ENCODE assay signal across 9 cellular contexts in the genomic region with DNA sequence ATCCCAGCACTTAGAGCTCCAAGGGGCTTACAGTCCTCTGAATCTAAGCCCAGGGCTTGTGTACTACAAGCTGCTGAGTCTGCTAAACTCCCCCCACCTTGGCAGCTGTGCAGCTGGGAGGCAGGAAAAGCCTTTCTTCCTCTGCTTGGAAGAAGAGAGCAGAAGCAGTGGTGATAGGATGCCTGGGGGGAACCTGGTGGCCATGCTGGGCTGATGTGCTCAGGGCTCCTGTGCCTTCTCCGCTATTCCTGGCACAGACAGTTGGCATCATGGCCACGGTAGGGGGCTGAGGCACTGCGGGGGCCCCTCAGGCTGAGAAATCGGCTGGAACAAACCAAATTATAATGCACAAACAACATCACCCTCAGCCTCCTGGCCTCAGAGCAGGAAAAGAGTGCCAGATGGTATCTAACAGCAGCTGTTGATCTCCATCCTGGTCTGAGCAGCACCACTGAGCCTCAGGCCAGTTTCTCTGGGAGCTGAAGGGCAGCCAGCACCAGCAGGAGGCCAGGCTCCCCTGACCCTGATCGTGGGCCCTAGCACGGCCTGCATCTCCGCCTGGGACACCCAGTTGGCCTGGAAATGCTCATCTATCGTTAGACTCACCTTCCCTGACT. TPM values are rescaled to one million over a fixed set of nuclear protein-coding genes. Genes with fewer than 3 reads are reported as not detected.
DNase-seq lines count a peak whose midpoint lies in the region; ATAC-seq and TF ChIP-seq lines count a peak whose summit lies in the region.
"Had no signal": no experiment of that assay in that cellular context is flagged by ENCODE, and none has a peak within 500 bp of the region (broad histone marks: within the 10 kb centered on the region; RNA-seq: fewer than 3 reads in every experiment).

No MANE protein-coding gene starts in this region.

- no peak overlapping the region for H2BK120ac ChIP-seq in mesenchymal stem cell (ENCODE audit: low read depth, low read length)

- no peak overlapping the region for H4K91ac ChIP-seq in mesenchymal stem cell (ENCODE audit: low read length)

- DNase-seq in NCI-H69 (lab: John Stamatoyannopoulos, UW) (peak; percentile 93), choroid plexus epithelial cell (ENCODE audit: low read depth) (peak; percentile 57), mesenchymal stem cell (no peak), tibial artery (peak in 1 of 2 donors; percentile 47), H7 (no peak), GM19240 (ENCODE audit: insufficient read length, low spot score) (no peak), DMS53 treated with DMSO at 0.1 percent for 48 hours (lab: John Stamatoyannopoulos, UW; ENCODE audit: unreplicated experiment) (no peak)

- no peak overlapping the region for H2AFZ ChIP-seq in mesenchymal stem cell (ENCODE audit: low read depth, low read length)

- no peak for TF ChIP-seq CTCF in choroid plexus epithelial cell (conservative IDR thresholded peaks at IDR 0.05; ENCODE audit: low read depth, low read length)
- TF ChIP-seq CTCF in tibial artery (IDR thresholded peaks at IDR 0.05) = no peak

- H3K4ac ChIP-seq in mesenchymal stem cell (ENCODE audit: low read depth in 1 of 2, low read length in 2 of 2) = no peak overlapping the region

- H3K27ac ChIP-seq in mesenchymal stem cell (ENCODE audit: low read length, poor library complexity, severe bottlenecking) (no peak overlapping the region), tibial artery (peak overlapping the region; percentile 55 to 80)
- H3K27ac ChIP-seq: epithelial cell of prostate had no signal

- H2BK5ac ChIP-seq in mesenchymal stem cell (ENCODE audit: low read depth, low read length, poor library complexity, severe bottlenecking) = no peak overlapping the region

- H3K4me3 ChIP-seq in choroid plexus epithelial cell (ENCODE audit: low read depth, low read length) = no peak overlapping the region
- H3K4me3 ChIP-seq in mesenchymal stem cell (ENCODE audit: insufficient read depth in 1 of 2, low read depth in 1 of 2, low read length in 2 of 2) = peak overlapping the region in 1 of 2 experiments; percentile 20
- H3K4me3 ChIP-seq in tibial artery = no peak overlapping the region
- no peak overlapping the region for H3K4me3 ChIP-seq in H7 (ENCODE audit: insufficient read depth, low read depth, low read length)

- H2BK12ac ChIP-seq in mesenchymal stem cell (ENCODE audit: low read length in 2 of 2) = no peak overlapping the region

- ATAC-seq in HG02970 (IDR thresholded peaks at IDR 0.05; ENCODE audit: low FRiP score, unreplicated experiment) = no peak

- H3K9me3 ChIP-seq in mesenchymal stem cell (ENCODE audit: control insufficient read depth, low read length) = no peaks in the 10 kb centered on the region
- H3K9me3 ChIP-seq in tibial artery = no peaks in the 10 kb centered on the region

- intact Hi-C loops in tibial artery (cut with DNase I; ENCODE audit: low total_unique reads) = no loop called here

- H3K14ac ChIP-seq in mesenchymal stem cell (ENCODE audit: low read length in 2 of 2) = no peak overlapping the region

- peak overlapping the region; percentile 1 for H2AK5ac ChIP-seq in mesenchymal stem cell (ENCODE audit: low read length, severe bottlenecking)

- H2BK15ac ChIP-seq in mesenchymal stem cell (ENCODE audit: low read depth, poor library complexity, severe bottlenecking) = no peak overlapping the region

- H4K8ac ChIP-seq in mesenchymal stem cell (ENCODE audit: low read length) = no peak overlapping the region

- H3K27me3 ChIP-seq in mesenchymal stem cell (ENCODE audit: control insufficient read depth in 1 of 2, insufficient read depth in 1 of 2, low read length in 2 of 2) (no peaks in the 10 kb centered on the region), tibial artery (no peaks in the 10 kb centered on the region), H7 (ENCODE audit: control insufficient read depth, insufficient read depth, low read length) (no peaks in the 10 kb centered on the region)

- 96% methylated on average over 8 of the region's 8 CpGs for WGBS in mesenchymal stem cell

- no peak overlapping the region for H3K18ac ChIP-seq in mesenchymal stem cell (ENCODE audit: low read depth in 1 of 2, low read length in 2 of 2)

- H3K9ac ChIP-seq in mesenchymal stem cell (ENCODE audit: low read length) = peak overlapping the region; percentile 66

- no peak overlapping the region for H3K4me2 ChIP-seq in mesenchymal stem cell (ENCODE audit: low read length, poor library complexity, severe bottlenecking)

- H3K36me3 ChIP-seq in mesenchymal stem cell (ENCODE audit: control insufficient read depth in 1 of 2, insufficient read depth in 2 of 2, low read depth in 1 of 2, low read length in 2 of 2) (peaks cover 55 to 60% of the 10 kb centered on the region in 2 experiments), tibial artery (peaks cover 65 to 97% (median 76%) of the 10 kb centered on the region in 3 donors), H7 (replicated peaks; ENCODE audit: control insufficient read depth, insufficient read depth, low read length) (no peaks in the 10 kb centered on the region; the same call in 1 of the 2 replicates)

- peaks cover 22% of the 10 kb centered on the region for H3K4me1 ChIP-seq in mesenchymal stem cell (ENCODE audit: control insufficient read depth, insufficient read depth, low read depth, low read length)
- peaks cover 0 to 47% (median 25%) of the 10 kb centered on the region in 4 donors for H3K4me1 ChIP-seq in tibial artery

- H3K79me1 ChIP-seq in mesenchymal stem cell (replicated peaks; ENCODE audit: low read length, poor library complexity, severe bottlenecking) = peaks cover 5% of the 10 kb centered on the region

- no peak overlapping the region for H3K23ac ChIP-seq in mesenchymal stem cell (ENCODE audit: low read length in 2 of 2)

RNA-seq across cellular contexts. Expression of a gene that starts 35.8 kb away (rescaled TPM):
- 229 TPM for polyA plus RNA-seq in mesenchymal stem cell (2013, experiment 1 of 2)
- polyA plus RNA-seq in mesenchymal stem cell (2013, experiment 2 of 2) = 222 TPM
- total RNA-seq in H7 (2014; rRNA removed; shearing (Covaris generic)) = 46.4 and 53.8 TPM in 2 replicates

Comparison
In these comparisons a context has a peak if more than half of its experiments do, and no peak if none do; other contexts are left out.
1. DNase-seq: peak in NCI-H69 (single experiment) and choroid plexus epithelial cell (single experiment); none in mesenchymal stem cell (single experiment), H7 (single experiment), GM19240 (single experiment) and DMS53 treated with DMSO at 0.1 percent for 48 hours (single experiment).